Comparison of ENCODE assay signal across 1 cellular context in the genomic region with DNA sequence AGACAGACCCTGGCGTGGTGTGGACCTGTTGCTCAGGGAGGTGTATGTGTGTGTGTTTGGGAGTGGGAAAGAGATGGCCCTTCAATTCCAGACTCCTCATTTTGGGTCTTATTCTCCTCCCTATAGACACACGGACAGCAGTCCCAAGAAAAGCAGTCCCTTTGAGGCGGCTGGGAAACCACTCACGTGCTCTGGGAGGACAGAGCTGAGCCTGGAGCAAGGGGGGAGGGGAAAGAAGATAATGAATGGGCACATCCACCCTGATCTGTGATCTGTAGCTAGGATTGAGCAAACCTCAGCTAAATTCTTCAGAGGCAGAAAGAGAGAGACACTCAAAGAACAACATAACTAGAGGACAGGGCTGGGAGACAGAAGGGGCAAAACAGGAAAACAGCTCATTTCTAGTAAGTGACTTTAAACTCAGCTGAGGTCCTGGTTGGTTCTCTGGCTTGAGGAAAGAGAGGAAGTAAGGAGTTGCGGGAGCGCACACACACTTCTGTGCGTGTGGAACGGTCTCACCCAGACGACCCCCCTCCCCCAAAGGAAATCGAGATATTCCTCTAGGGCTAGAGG.
TF ChIP-seq lines count a peak whose summit lies in the region.

No MANE protein-coding gene starts in this region.

TF ChIP-seq in endothelial cell of umbilical vein, 7 proteins besides CTCF, POLR2A, EP300 and RAD21:
- no peak for TF ChIP-seq POLR2AphosphoS5 (IDR thresholded peaks at IDR 0.05; ENCODE audit: insufficient read depth, low read depth, low read length)
- TF ChIP-seq JUN (IDR thresholded peaks at IDR 0.05; ENCODE audit: borderline replicate concordance, insufficient read depth, insufficient read length, low read depth), result no peak
- no peak for TF ChIP-seq FOS (IDR thresholded peaks at IDR 0.05; ENCODE audit: borderline replicate concordance, insufficient read depth, low read length)
- no peak for TF ChIP-seq GATA2 (IDR thresholded peaks at IDR 0.05; ENCODE audit: insufficient read depth, insufficient read length, low read depth, low read length)
- TF ChIP-seq, protein P1, sequence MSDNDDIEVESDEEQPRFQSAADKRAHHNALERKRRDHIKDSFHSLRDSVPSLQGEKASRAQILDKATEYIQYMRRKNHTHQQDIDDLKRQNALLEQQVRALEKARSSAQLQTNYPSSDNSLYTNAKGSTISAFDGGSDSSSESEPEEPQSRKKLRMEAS (IDR thresholded peaks at IDR 0.05; ENCODE audit: insufficient read depth, insufficient read length), result no peak
- no peak for TF ChIP-seq EZH2 (IDR thresholded peaks at IDR 0.05; ENCODE audit: borderline replicate concordance, low read depth, low read length, severe bottlenecking)
- no peak for TF ChIP-seq MYC (IDR thresholded peaks at IDR 0.05; ENCODE audit: low read depth, low read length)
